Comparison of ENCODE assay signal across 16 cellular contexts in the genomic region with DNA sequence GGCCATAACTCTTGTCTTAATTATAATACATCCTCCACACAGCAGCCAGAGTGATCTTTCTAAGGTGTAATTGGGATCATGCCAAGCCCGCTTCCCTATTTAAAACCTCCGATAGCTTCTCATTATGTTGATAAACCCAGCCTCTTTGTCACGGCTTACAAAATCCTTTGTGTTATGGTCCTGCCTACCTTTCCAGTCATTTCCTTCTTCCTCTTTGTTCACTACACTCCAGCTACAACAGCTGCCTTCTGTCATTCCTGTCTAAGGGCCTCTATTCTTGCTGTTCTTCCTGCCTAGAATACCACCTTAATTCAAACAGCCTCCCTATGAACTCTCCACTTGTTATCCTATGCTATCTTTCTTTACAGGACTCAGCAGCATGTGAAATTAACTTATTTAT.
A peak's percentile ranks its signal among the peaks of the same experiment; 100 is the strongest.
DNase-seq lines count a peak whose midpoint lies in the region; ATAC-seq and TF ChIP-seq lines count a peak whose summit lies in the region.
"Had no signal": no experiment of that assay in that cellular context is flagged by ENCODE, and none has a peak within 500 bp of the region (broad histone marks: within the 10 kb centered on the region; RNA-seq: fewer than 3 reads in every experiment).

No MANE protein-coding gene starts in this region.

- no peaks in the 10 kb centered on the region for H3K36me3 Mint-ChIP-seq in GM23338 (ENCODE audit: low read depth)
- H3K36me3 Mint-ChIP-seq: neural progenitor cell had no signal

- H3K27me3 ChIP-seq in GM23338 (ENCODE audit: insufficient read depth): no peaks in the 10 kb centered on the region
- H3K27me3 ChIP-seq in adrenal gland: no peaks in the 10 kb centered on the region
- H3K27me3 ChIP-seq: cardiac muscle cell, neural progenitor cell, thyroid gland had no signal

- intact Hi-C loops in adrenal gland (cut with DNase I): no loop called here

- no peak for ATAC-seq in GM23338
- no peak for ATAC-seq in stimulated activated naive CD8-positive, alpha-beta T cell treated with anti-CD3 and anti-CD28 coated beads, Interleukin-15, amount 100 ng/mL, for 72 hours

- H3K36me3 ChIP-seq in GM23338 (ENCODE audit: insufficient read depth) (no peaks in the 10 kb centered on the region), adrenal gland (replicated peaks in 1 of 2) (no peaks in the 10 kb centered on the region)
- H3K36me3 ChIP-seq: cardiac muscle cell, neural progenitor cell, thyroid gland had no signal

- 66 to 72% (median 69%) methylated on average over 3 of the region's 3 CpGs for WGBS in adrenal gland, 4 donors

- H3K27ac Mint-ChIP-seq in GM23338: no peak overlapping the region
- no peak overlapping the region for H3K27ac Mint-ChIP-seq in stimulated activated naive CD8-positive, alpha-beta T cell treated with anti-CD3 and anti-CD28 coated beads, Interleukin-15, amount 100 ng/mL, for 72 hours
- H3K27ac Mint-ChIP-seq: activated B cell treated with CpG ODN at 0.5 μM for 24 hours; neural progenitor cell; T-helper 1 cell treated with Interleukin-12 subunit alpha and Interleukin-12 subunit beta and Interleukin-4 antibody, amounts not matched to agents 30 μg/mL and 1 μg/mL, for 36 hours had no signal

- H3K4me2 ChIP-seq in GM23338: no peak overlapping the region
- H3K4me2 ChIP-seq: neural progenitor cell had no signal

- H3K4me1 ChIP-seq in GM23338 (ENCODE audit: insufficient read depth) (no peaks in the 10 kb centered on the region), adrenal gland (replicated peaks in 1 of 2) (no peaks in the 10 kb centered on the region)
- H3K4me1 ChIP-seq: neural progenitor cell, thyroid gland had no signal

- peaks cover 4% of the 10 kb centered on the region for H3K27me3 Mint-ChIP-seq in GM23338 (ENCODE audit: insufficient read depth, low read depth, poor library complexity)
- H3K27me3 Mint-ChIP-seq in stimulated activated naive CD8-positive, alpha-beta T cell treated with anti-CD3 and anti-CD28 coated beads, Interleukin-15, amount 100 ng/mL, for 72 hours: peaks cover 14% of the 10 kb centered on the region

- no peak overlapping the region for H3K27ac ChIP-seq in GM23338 (ENCODE audit: low read depth)
- H3K27ac ChIP-seq in adrenal gland: no peak overlapping the region
- H3K27ac ChIP-seq: cardiac muscle cell, neural progenitor cell, thyroid gland had no signal

- DNase-seq in GM23338 (ENCODE audit: low spot score) (no peak), NCI-H2029 treated with DMSO at 0.1 percent for 48 hours (lab: John Stamatoyannopoulos, UW) (peak; percentile 90), NOMO-1 (lab: John Stamatoyannopoulos, UW; ENCODE audit: unreplicated experiment in 2 of 2) (peak; percentile 20 to 68), left kidney (ENCODE audit: low read depth, low spot score) (peak; percentile 74), adrenal gland (no peak), HT-29 (ENCODE audit: low spot score) (no peak), inferior parietal cortex (ENCODE audit: extremely low spot score) (no peak)
- DNase-seq in stimulated activated naive CD8-positive, alpha-beta T cell treated with anti-CD3 and anti-CD28 coated beads, Interleukin-15, amount 100 ng/mL, for 72 hours: no peak
- DNase-seq: activated B cell treated with CpG ODN at 0.5 μM for 24 hours, hypothalamus, NCI-H1694 treated with DMSO at 0.1 percent for 48 hours, SHP77 treated with DMSO at 0.1 percent for 48 hours, thyroid gland had no signal

- H3F3A ChIP-seq in GM23338 (replicated peaks; ENCODE audit: low read depth): no peaks in the 10 kb centered on the region

- TF ChIP-seq CTCF in GM23338 (conservative IDR thresholded peaks at IDR 0.05; ENCODE audit: low read depth in 2 of 2): no peak
- TF ChIP-seq CTCF in adrenal gland (IDR thresholded peaks at IDR 0.05): no peak

- H3K9me2 ChIP-seq in GM23338 (ENCODE audit: insufficient read depth): no peaks in the 10 kb centered on the region

- no peak overlapping the region for H3K4me3 Mint-ChIP-seq in GM23338
- H3K4me3 Mint-ChIP-seq in stimulated activated naive CD8-positive, alpha-beta T cell treated with anti-CD3 and anti-CD28 coated beads, Interleukin-15, amount 100 ng/mL, for 72 hours: no peak overlapping the region
- H3K4me3 Mint-ChIP-seq: activated B cell treated with CpG ODN at 0.5 μM for 24 hours; neural progenitor cell; T-helper 1 cell treated with Interleukin-12 subunit alpha and Interleukin-12 subunit beta and Interleukin-4 antibody, amounts not matched to agents 30 μg/mL and 1 μg/mL, for 36 hours had no signal

- H3K79me2 ChIP-seq in GM23338 (replicated peaks; ENCODE audit: insufficient read depth): no peaks in the 10 kb centered on the region

- H2AFZ ChIP-seq in GM23338: peak overlapping the region; percentile 72; the same call in 1 of the 2 replicates
- H2AFZ ChIP-seq: neural progenitor cell had no signal

- H4K20me1 ChIP-seq in GM23338 (replicated peaks; ENCODE audit: insufficient read depth): no peaks in the 10 kb centered on the region

- H3K4me3 ChIP-seq in GM23338: no peak overlapping the region
- H3K4me3 ChIP-seq in adrenal gland: no peak overlapping the region
- H3K4me3 ChIP-seq: cardiac muscle cell, neural progenitor cell, thyroid gland had no signal

- no peaks in the 10 kb centered on the region for H3K9me3 ChIP-seq in adrenal gland (replicated peaks in 1 of 3)
- H3K9me3 ChIP-seq: thyroid gland had no signal

- H3K4me1 Mint-ChIP-seq in GM23338: no peaks in the 10 kb centered on the region
- no peaks in the 10 kb centered on the region for H3K4me1 Mint-ChIP-seq in stimulated activated naive CD8-positive, alpha-beta T cell treated with anti-CD3 and anti-CD28 coated beads, Interleukin-15, amount 100 ng/mL, for 72 hours
- H3K4me1 Mint-ChIP-seq: activated B cell treated with CpG ODN at 0.5 μM for 24 hours, neural progenitor cell had no signal

- peaks cover 7% of the 10 kb centered on the region; the same call in 2 of the 3 replicates for H3K9me3 Mint-ChIP-seq in GM23338
- no peaks in the 10 kb centered on the region for H3K9me3 Mint-ChIP-seq in stimulated activated naive CD8-positive, alpha-beta T cell treated with anti-CD3 and anti-CD28 coated beads, Interleukin-15, amount 100 ng/mL, for 72 hours
- H3K9me3 Mint-ChIP-seq: activated B cell treated with CpG ODN at 0.5 μM for 24 hours; neural progenitor cell; T-helper 1 cell treated with Interleukin-12 subunit alpha and Interleukin-12 subunit beta and Interleukin-4 antibody, amounts not matched to agents 30 μg/mL and 1 μg/mL, for 36 hours had no signal

- TF ChIP-seq POLR2A in adrenal gland (IDR thresholded peaks at IDR 0.05): no peak

TF ChIP-seq in GM23338, 12 proteins besides CTCF, POLR2A, EP300 and RAD21 (continues in another document):
- TF ChIP-seq ZNF331 (CRISPR knock-in tag; IDR thresholded peaks at IDR 0.05; ENCODE audit: low read depth) (no peak), NANOG (IDR thresholded peaks at IDR 0.05; ENCODE audit: borderline replicate concordance) (no peak), POLR2AphosphoS5 (IDR thresholded peaks at IDR 0.05; ENCODE audit: low read depth) (no peak), STAT1 (IDR thresholded peaks at IDR 0.05; ENCODE audit: unreplicated experiment) (no peak), EZH2phosphoT487 (IDR thresholded peaks at IDR 0.05; ENCODE audit: unreplicated experiment) (no peak), ETS1 (IDR thresholded peaks at IDR 0.05) (no peak), ZNF114 (CRISPR knock-in tag; IDR thresholded peaks at IDR 0.05) (no peak), CREB1 (CRISPR knock-in tag; IDR thresholded peaks at IDR 0.05; ENCODE audit: low read depth) (no peak), JUNB (IDR thresholded peaks at IDR 0.05; ENCODE audit: unreplicated experiment) (no peak)
- TF ChIP-seq, protein P1, sequence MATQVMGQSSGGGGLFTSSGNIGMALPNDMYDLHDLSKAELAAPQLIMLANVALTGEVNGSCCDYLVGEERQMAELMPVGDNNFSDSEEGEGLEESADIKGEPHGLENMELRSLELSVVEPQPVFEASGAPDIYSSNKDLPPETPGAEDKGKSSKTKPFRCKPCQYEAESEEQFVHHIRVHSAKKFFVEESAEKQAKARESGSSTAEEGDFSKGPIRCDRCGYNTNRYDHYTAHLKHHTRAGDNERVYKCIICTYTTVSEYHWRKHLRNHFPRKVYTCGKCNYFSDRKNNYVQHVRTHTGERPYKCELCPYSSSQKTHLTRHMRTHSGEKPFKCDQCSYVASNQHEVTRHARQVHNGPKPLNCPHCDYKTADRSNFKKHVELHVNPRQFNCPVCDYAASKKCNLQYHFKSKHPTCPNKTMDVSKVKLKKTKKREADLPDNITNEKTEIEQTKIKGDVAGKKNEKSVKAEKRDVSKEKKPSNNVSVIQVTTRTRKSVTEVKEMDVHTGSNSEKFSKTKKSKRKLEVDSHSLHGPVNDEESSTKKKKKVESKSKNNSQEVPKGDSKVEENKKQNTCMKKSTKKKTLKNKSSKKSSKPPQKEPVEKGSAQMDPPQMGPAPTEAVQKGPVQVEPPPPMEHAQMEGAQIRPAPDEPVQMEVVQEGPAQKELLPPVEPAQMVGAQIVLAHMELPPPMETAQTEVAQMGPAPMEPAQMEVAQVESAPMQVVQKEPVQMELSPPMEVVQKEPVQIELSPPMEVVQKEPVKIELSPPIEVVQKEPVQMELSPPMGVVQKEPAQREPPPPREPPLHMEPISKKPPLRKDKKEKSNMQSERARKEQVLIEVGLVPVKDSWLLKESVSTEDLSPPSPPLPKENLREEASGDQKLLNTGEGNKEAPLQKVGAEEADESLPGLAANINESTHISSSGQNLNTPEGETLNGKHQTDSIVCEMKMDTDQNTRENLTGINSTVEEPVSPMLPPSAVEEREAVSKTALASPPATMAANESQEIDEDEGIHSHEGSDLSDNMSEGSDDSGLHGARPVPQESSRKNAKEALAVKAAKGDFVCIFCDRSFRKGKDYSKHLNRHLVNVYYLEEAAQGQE (IDR thresholded peaks at IDR 0.05; ENCODE audit: unreplicated experiment): no peak

Comparison
In these comparisons a context has a peak if more than half of its experiments do, and no peak if none do; other contexts are left out.
1. DNase-seq: peak in NCI-H2029 treated with DMSO at 0.1 percent for 48 hours (single experiment), NOMO-1 (2 of 2) and left kidney (single experiment); none in GM23338 (single experiment), adrenal gland (0 of 7), stimulated activated naive CD8-positive, alpha-beta T cell treated with anti-CD3 and anti-CD28 coated beads, Interleukin-15, amount 100 ng/mL, for 72 hours (0 of 2), HT-29 (single experiment) and inferior parietal cortex (single experiment).